Comparison of ENCODE assay signal across 31 cellular contexts in genomic region chr20:42366626-42367025, GRCh38.
DNase-seq lines count a peak whose midpoint lies in the region; ATAC-seq, FAIRE-seq and TF ChIP-seq lines count a peak whose summit lies in the region.
"Had no signal": no experiment of that assay in that cellular context is flagged by ENCODE, and none has a peak within 500 bp of the region (broad histone marks: within the 10 kb centered on the region; RNA-seq: fewer than 3 reads in every experiment).

No MANE protein-coding gene starts in this region.

- H3F3A ChIP-seq in PC-3 (ENCODE audit: low read length, unreplicated experiment), result no peaks in the 10 kb centered on the region

- no peak overlapping the region for H3K4me3 ChIP-seq in Karpas-422 (ENCODE audit: low read length)
- no peak overlapping the region for H3K4me3 ChIP-seq in neuronal stem cell (ENCODE audit: low read length in 2 of 2)
- H3K4me3 ChIP-seq in PC-3 (ENCODE audit: low read length), result no peak overlapping the region
- H3K4me3 ChIP-seq: colonic mucosa, gastrocnemius medialis, K562, MG63, right atrium auricular region had no signal

- H4K20me1 ChIP-seq in Karpas-422 (ENCODE audit: insufficient read depth, low read depth, low read length) (no peaks in the 10 kb centered on the region), PC-3 (ENCODE audit: low read length) (no peaks in the 10 kb centered on the region)

- peaks cover 24% of the 10 kb centered on the region for H3K4me1 ChIP-seq in Karpas-422 (ENCODE audit: low read length)
- peaks cover 0 to 3% of the 10 kb centered on the region in 2 donors for H3K4me1 ChIP-seq in neuronal stem cell (ENCODE audit: control insufficient read depth in 2 of 2, insufficient read depth in 1 of 2, low read depth in 1 of 2, low read length in 2 of 2)
- H3K4me1 ChIP-seq in PC-3 (ENCODE audit: insufficient read depth, low read length), result no peaks in the 10 kb centered on the region
- H3K4me1 ChIP-seq: colonic mucosa, gastrocnemius medialis, right atrium auricular region had no signal

- no peak for TF ChIP-seq CTCF in PC-3 (conservative IDR thresholded peaks at IDR 0.05; ENCODE audit: low read depth, low read length)

- H3K9ac ChIP-seq in Karpas-422 (ENCODE audit: low read length) (no peak overlapping the region), neuronal stem cell (ENCODE audit: low read depth, low read length, poor library complexity) (no peak overlapping the region), PC-3 (ENCODE audit: low read length) (no peak overlapping the region)

- intact Hi-C loops in PC-3 (cut with micrococcal nuclease), result no loop called here

- no peak for ATAC-seq in PC-3
- ATAC-seq: activated CD8-positive, alpha-beta memory T cell treated with anti-CD3 and anti-CD28 coated beads, Interleukin-2, amount 10 ng/mL, durations not matched to agents 7 days and 5 days; activated T-cell treated with anti-CD3 and anti-CD28 coated beads, Interleukin-2, amount 50 U/mL, for 72 hours; effector memory CD8-positive, alpha-beta T cell; gastrocnemius medialis; K562; left ventricle myocardium superior; naive thymus-derived CD4-positive, alpha-beta T cell; SK-N-SH treated with all-trans-retinoic acid at 6 μM for 48 hours; stimulated activated effector memory CD8-positive, alpha-beta T cell treated with anti-CD3 and anti-CD28 coated beads, Interleukin-12 subunit alpha, Interleukin-12 subunit beta, amount 100 ng/mL, for 72 hours had no signal

- H3K27me3 ChIP-seq in Karpas-422 (ENCODE audit: low read length) (no peaks in the 10 kb centered on the region; the same call in 1 of the 2 replicates), neuronal stem cell (ENCODE audit: control insufficient read depth in 3 of 3, insufficient read depth in 3 of 3, low read depth in 1 of 3, low read length in 3 of 3) (peaks cover 0 to 19% (median 0%) of the 10 kb centered on the region in 3 experiments), PC-3 (ENCODE audit: low read length) (no peaks in the 10 kb centered on the region)
- H3K27me3 ChIP-seq: colonic mucosa, gastrocnemius medialis, MG63, right atrium auricular region had no signal

- CTCF ChIA-PET in PC-3 (lab: Charles Lee), result no interaction called here

- whole genome bisulfite sequencing in neuronal stem cell (ENCODE audit: extremely low coverage in 2 of 2, insufficient read length in 2 of 2, insufficient replicate concordance in 1 of 2), 2 donors, result no CpG with 5 or more reads among the region's 6 CpGs

- no peak overlapping the region for H3K14ac ChIP-seq in neuronal stem cell (ENCODE audit: low read length)

- DNase-seq in NCI-H187 treated with DMSO at 0.1 percent for 48 hours (lab: John Stamatoyannopoulos, UW) (peak; percentile 22), NCI-H187 (lab: John Stamatoyannopoulos, UW) (no peak), Karpas-422 (peak; percentile 41), RCC 7860 (ENCODE audit: low spot score) (peak; percentile 38), neuronal stem cell (ENCODE audit: low spot score) (peak; percentile 14), glomerular visceral epithelial cell (ENCODE audit: extremely low spot score) (no peak), DMS114 treated with DMSO at 0.1 percent for 48 hours (lab: John Stamatoyannopoulos, UW; ENCODE audit: unreplicated experiment) (no peak), PC-3 (no peak)
- DNase-seq: activated CD4-positive, alpha-beta T cell treated with anti-CD3 and anti-CD28 coated beads, Interleukin-2, amount 50 U/mL, for 1 hour; activated CD8-positive, alpha-beta memory T cell treated with anti-CD3 and anti-CD28 coated beads, Interleukin-2, amount 10 ng/mL, durations not matched to agents 7 days and 5 days; activated naive CD4-positive, alpha-beta T cell treated with Interleukin-2 at 50 U/mL for 16 hours; activated T-cell treated with anti-CD3 and anti-CD28 coated beads, Interleukin-2, amount 50 U/mL, for 72 hours; AML-193; amniotic stem cell; colonic mucosa; COR-L47; effector memory CD8-positive, alpha-beta T cell; gastrocnemius medialis; GOT3; hypothalamus; left ventricle myocardium superior; MG63; naive thymus-derived CD4-positive, alpha-beta T cell; NCI-H1930 had no signal

- no peaks in the 10 kb centered on the region for H3K9me2 ChIP-seq in Karpas-422 (replicated peaks; ENCODE audit: insufficient read depth, low read length)
- no peaks in the 10 kb centered on the region for H3K9me2 ChIP-seq in PC-3 (replicated peaks; ENCODE audit: low read length)

- no peak overlapping the region for H3K23ac ChIP-seq in neuronal stem cell (ENCODE audit: low read depth, low read length, poor library complexity)

- no peaks in the 10 kb centered on the region for H3K9me3 ChIP-seq in Karpas-422 (ENCODE audit: low read length)
- no peaks in the 10 kb centered on the region for H3K9me3 ChIP-seq in neuronal stem cell (replicated peaks in 1 of 2; ENCODE audit: control insufficient read depth in 2 of 2, insufficient read depth in 1 of 2, low read depth in 1 of 2, low read length in 2 of 2)
- peaks cover 22% of the 10 kb centered on the region for H3K9me3 ChIP-seq in PC-3 (ENCODE audit: low read length)
- H3K9me3 ChIP-seq: colonic mucosa, gastrocnemius medialis, MG63, right atrium auricular region had no signal

- H3K18ac ChIP-seq in neuronal stem cell (ENCODE audit: low read length), result no peak overlapping the region

- peak; percentile 63 for FAIRE-seq in RCC 7860 (lab: Jason Lieb, UNC)
- FAIRE-seq: bronchial epithelial cell, K562, urothelium cell line had no signal

- H2BK15ac ChIP-seq in neuronal stem cell (ENCODE audit: low read length), result no peak overlapping the region

- POLR2A ChIA-PET in PC-3 (lab: Charles Lee; ENCODE audit: unreplicated experiment), result no interaction called here

- no peak overlapping the region for H4K91ac ChIP-seq in neuronal stem cell (ENCODE audit: low read depth, low read length, poor library complexity)

- H2AK5ac ChIP-seq in neuronal stem cell (ENCODE audit: low read depth, low read length), result no peak overlapping the region

- no peak overlapping the region for H3K4ac ChIP-seq in neuronal stem cell (ENCODE audit: low read length)

- no peak overlapping the region for H4K8ac ChIP-seq in neuronal stem cell (ENCODE audit: low read depth, low read length)

- H3K79me2 ChIP-seq in Karpas-422 (ENCODE audit: low read length) (no peaks in the 10 kb centered on the region), PC-3 (ENCODE audit: low read length) (no peaks in the 10 kb centered on the region)

- no peak overlapping the region for H2BK120ac ChIP-seq in neuronal stem cell (ENCODE audit: low read depth, low read length)

- BruUV-seq in PC-3 (replicated peaks; lab: Mats Ljungman, UMichigan), result no TSS peak

- H2BK5ac ChIP-seq in neuronal stem cell (ENCODE audit: low read length), result no peak overlapping the region

- H3K36me3 ChIP-seq in Karpas-422 (ENCODE audit: insufficient read depth, low read length) (no peaks in the 10 kb centered on the region), neuronal stem cell (replicated peaks in 1 of 2; ENCODE audit: control insufficient read depth in 2 of 2, insufficient read depth in 2 of 2, low read length in 2 of 2) (no peaks in the 10 kb centered on the region), PC-3 (ENCODE audit: low read depth, low read length) (no peaks in the 10 kb centered on the region)
- H3K36me3 ChIP-seq: colonic mucosa, gastrocnemius medialis, MG63, right atrium auricular region had no signal

- H3K4me2 ChIP-seq in Karpas-422 (ENCODE audit: low read depth, low read length, poor library complexity, severe bottlenecking) (no peak overlapping the region), neuronal stem cell (ENCODE audit: insufficient read depth, low read length, poor library complexity, severe bottlenecking) (no peak overlapping the region), PC-3 (ENCODE audit: low read length) (no peak overlapping the region)

- H2BK12ac ChIP-seq in neuronal stem cell (ENCODE audit: low read length), result no peak overlapping the region

- no peaks in the 10 kb centered on the region for H3K79me1 ChIP-seq in neuronal stem cell (ENCODE audit: low read depth, low read length)

- H3K27ac ChIP-seq in Karpas-422 (ENCODE audit: low read length) (no peak overlapping the region), neuronal stem cell (replicated peaks; ENCODE audit: low read length) (no peak overlapping the region), PC-3 (ENCODE audit: low read length) (no peak overlapping the region)
- H3K27ac ChIP-seq: colonic mucosa, gastrocnemius medialis, right atrium auricular region, VCaP had no signal

- H2AFZ ChIP-seq in Karpas-422 (ENCODE audit: low read length) (no peak overlapping the region), neuronal stem cell (ENCODE audit: low read length) (no peak overlapping the region), PC-3 (ENCODE audit: low read length) (no peak overlapping the region)

Comparison
In these comparisons a context has a peak if more than half of its experiments do, and no peak if none do; other contexts are left out.
1. DNase-seq: peak in NCI-H187 treated with DMSO at 0.1 percent for 48 hours (single experiment), Karpas-422 (single experiment), RCC 7860 (single experiment) and neuronal stem cell (single experiment); none in NCI-H187 (0 of 2), glomerular visceral epithelial cell (single experiment), DMS114 treated with DMSO at 0.1 percent for 48 hours (single experiment) and PC-3 (single experiment).